ENCODE assay signal across 8 cellular contexts in genomic region chr6:53348436-53349208, GRCh38. TPM values are rescaled to one million over a fixed set of nuclear protein-coding genes. Genes with fewer than 3 reads are reported as not detected.
A peak's percentile ranks its signal among the peaks of the same experiment; 100 is the strongest.
DNase-seq lines count a peak whose midpoint lies in the region; ATAC-seq and TF ChIP-seq lines count a peak whose summit lies in the region.

ELOVL5 (minus strand) TSS chr6:53348950; CDS start chr6:53295699, 53,251 bp downstream.

- WGBS in esophagus squamous epithelium, 2 donors: 0% methylated on average over 11 to 29 of the region's 89 CpGs

- intact Hi-C loops in esophagus squamous epithelium (cut with DNase I): loop anchor here (10.0 kb wide), 1 partner anchor 54 kb away; no protein-coding TSS in a partner anchor
- intact Hi-C loops in naive thymus-derived CD4-positive, alpha-beta T cell (cut with micrococcal nuclease): loop anchor here (1.0 to 10.0 kb wide), 10 partner anchors 11 to 1044 kb away; partner anchors contain the start of genes FBXO9 (in 2 of the 2), GCLC (in 2 of the 2), GSTA4 (in 1 of the 2) and LRRC1 (in 1 of the 2)

- TF ChIP-seq POLR2A in Peyer's patch (IDR thresholded peaks at IDR 0.05): peak; percentile 55 to 78
- peak in 3 of 4 donors; percentile 78 to 91 (median 83) for TF ChIP-seq POLR2A in esophagus squamous epithelium (IDR thresholded peaks at IDR 0.05)

- CTCF ChIA-PET in naive thymus-derived CD4-positive, alpha-beta T cell (lab: Charles Lee): interaction anchor here (0.6 to 1.8 kb wide), 5 partner anchors 11 to 120 kb away, joined by 3 to 13 read pairs (median 5); no protein-coding TSS in a partner anchor

- no peaks in the 10 kb centered on the region for H3K36me3 ChIP-seq in KMS-11 (ENCODE audit: insufficient read depth)
- no peaks in the 10 kb centered on the region for H3K36me3 ChIP-seq in Peyer's patch
- no peaks in the 10 kb centered on the region for H3K36me3 ChIP-seq in esophagus squamous epithelium
- peaks cover 0 to 6% (median 0%) of the 10 kb centered on the region in 3 experiments for H3K36me3 ChIP-seq in naive thymus-derived CD4-positive, alpha-beta T cell (ENCODE audit: control insufficient read depth in 2 of 3, insufficient read depth in 3 of 3, low read length in 3 of 3)

- peak within 1 kb of the TSS; percentile 56 for H3K9ac ChIP-seq in KMS-11

- H3K4me2 ChIP-seq in KMS-11: peak within 1 kb of the TSS; percentile 86

- H3K4me3 ChIP-seq in KMS-11 (IDR thresholded peaks at IDR 0.05; ENCODE audit: insufficient read depth, low read depth, low read length) (no peak within 1 kb of the TSS), Peyer's patch (peak within 1 kb of the TSS; percentile 69 to 88 (median 80)), esophagus squamous epithelium (peak within 1 kb of the TSS; percentile 64 to 99 (median 95))
- H3K4me3 ChIP-seq in naive thymus-derived CD4-positive, alpha-beta T cell (ENCODE audit: low read length): peak within 1 kb of the TSS; percentile 65

- peak within 1 kb of the TSS; percentile 95 for H3K27ac Mint-ChIP-seq in activated T-cell treated with anti-CD3 and anti-CD28 coated beads, Interleukin-2, amount 50 U/mL, for 72 hours
- H3K27ac Mint-ChIP-seq in naive thymus-derived CD4-positive, alpha-beta T cell: peak within 1 kb of the TSS; percentile 85 to 99 (median 96)
- peak within 1 kb of the TSS; percentile 97 for H3K27ac Mint-ChIP-seq in stimulated activated naive B cell treated with anti-CD40 and anti-IgM and Interleukin-4, amounts not matched to agents 10 μg/mL and 1 μg/mL and 100 μg/mL, for 72 hours

- H3K27ac ChIP-seq in KMS-11 (peak within 1 kb of the TSS; percentile 76), Peyer's patch (peak within 1 kb of the TSS; percentile 93 to 97 (median 96)), esophagus squamous epithelium (peak within 1 kb of the TSS; percentile 91 to 99 (median 98))
- peak within 1 kb of the TSS; percentile 89 for H3K27ac ChIP-seq in naive thymus-derived CD4-positive, alpha-beta T cell (ENCODE audit: low read depth, low read length)

- H3K4me1 Mint-ChIP-seq in activated T-cell treated with anti-CD3 and anti-CD28 coated beads, Interleukin-2, amount 50 U/mL, for 72 hours (ENCODE audit: low read depth): peaks cover 45% of the 10 kb centered on the region
- H3K4me1 Mint-ChIP-seq in naive thymus-derived CD4-positive, alpha-beta T cell: peaks cover 34 to 47% (median 46%) of the 10 kb centered on the region in 7 donors
- H3K4me1 Mint-ChIP-seq in stimulated activated naive B cell treated with anti-CD40 and anti-IgM and Interleukin-4, amounts not matched to agents 10 μg/mL and 1 μg/mL and 100 μg/mL, for 72 hours: peaks cover 34 to 60% of the 10 kb centered on the region in 2 donors

- H3K36me3 Mint-ChIP-seq in activated T-cell treated with anti-CD3 and anti-CD28 coated beads, Interleukin-2, amount 50 U/mL, for 72 hours (ENCODE audit: insufficient read depth in 2 of 2): peaks cover 5 to 9% of the 10 kb centered on the region in 2 donors
- peaks cover 0 to 18% (median 0%) of the 10 kb centered on the region in 5 donors for H3K36me3 Mint-ChIP-seq in naive thymus-derived CD4-positive, alpha-beta T cell
- H3K36me3 Mint-ChIP-seq in stimulated activated naive B cell treated with anti-CD40 and anti-IgM and Interleukin-4, amounts not matched to agents 10 μg/mL and 1 μg/mL and 100 μg/mL, for 72 hours: peaks cover 15 to 26% of the 10 kb centered on the region in 2 donors

- H3K27me3 ChIP-seq in KMS-11 (ENCODE audit: insufficient read depth, low read depth) (no peaks in the 10 kb centered on the region), Peyer's patch (no peaks in the 10 kb centered on the region), esophagus squamous epithelium (no peaks in the 10 kb centered on the region)
- H3K27me3 ChIP-seq in naive thymus-derived CD4-positive, alpha-beta T cell (ENCODE audit: control insufficient read depth in 2 of 2, insufficient read depth in 2 of 2, low read length in 2 of 2): no peaks in the 10 kb centered on the region

- POLR2A ChIA-PET in naive thymus-derived CD4-positive, alpha-beta T cell (lab: Charles Lee): interaction anchor here (0.7 to 9.0 kb wide), 16 partner anchors 8 to 176 kb away, joined by 3 to 126 read pairs (median 4); no protein-coding TSS in a partner anchor

- H3K27me3 Mint-ChIP-seq in activated T-cell treated with anti-CD3 and anti-CD28 coated beads, Interleukin-2, amount 50 U/mL, for 72 hours (ENCODE audit: low read depth): no peaks in the 10 kb centered on the region
- H3K27me3 Mint-ChIP-seq in naive thymus-derived CD4-positive, alpha-beta T cell: peaks cover 0 to 19% (median 0%) of the 10 kb centered on the region in 5 donors
- no peaks in the 10 kb centered on the region for H3K27me3 Mint-ChIP-seq in stimulated activated naive B cell treated with anti-CD40 and anti-IgM and Interleukin-4, amounts not matched to agents 10 μg/mL and 1 μg/mL and 100 μg/mL, for 72 hours

- TF ChIP-seq CTCF in KMS-11 (conservative IDR thresholded peaks at IDR 0.05; ENCODE audit: low read depth, low read length): no peak
- peak in 1 of 6 experiments; percentile 11 for TF ChIP-seq CTCF in Peyer's patch (IDR thresholded peaks at IDR 0.05)
- TF ChIP-seq CTCF in esophagus squamous epithelium (IDR thresholded peaks at IDR 0.05): peak in 3 of 6 experiments; percentile 3 to 24 (median 9)

- H3K9me3 ChIP-seq in Peyer's patch (no peaks in the 10 kb centered on the region), esophagus squamous epithelium (no peaks in the 10 kb centered on the region)
- H3K9me3 ChIP-seq in naive thymus-derived CD4-positive, alpha-beta T cell (ENCODE audit: control insufficient read depth in 2 of 3, low read length in 3 of 3): no peaks in the 10 kb centered on the region

- peak within 1 kb of the TSS; percentile 92 to 98 for H3K4me3 Mint-ChIP-seq in activated T-cell treated with anti-CD3 and anti-CD28 coated beads, Interleukin-2, amount 50 U/mL, for 72 hours
- peak within 1 kb of the TSS; percentile 91 to 100 (median 98) for H3K4me3 Mint-ChIP-seq in naive thymus-derived CD4-positive, alpha-beta T cell
- H3K4me3 Mint-ChIP-seq in stimulated activated naive B cell treated with anti-CD40 and anti-IgM and Interleukin-4, amounts not matched to agents 10 μg/mL and 1 μg/mL and 100 μg/mL, for 72 hours: peak within 1 kb of the TSS; percentile 94 to 97

- peaks cover 22% of the 10 kb centered on the region for H4K20me1 ChIP-seq in KMS-11 (ENCODE audit: insufficient read depth)

- DNase-seq in DMS153 treated with DMSO at 0.1 percent for 48 hours (lab: John Stamatoyannopoulos, UW; ENCODE audit: unreplicated experiment) (peak; percentile 93), Peyer's patch (peak; percentile 93 to 100 (median 99)), esophagus squamous epithelium (lab: John Stamatoyannopoulos, UW) (peak; percentile 96)
- peak; percentile 96 for DNase-seq in activated T-cell treated with anti-CD3 and anti-CD28 coated beads, Interleukin-2, amount 50 U/mL, for 72 hours
- peak; percentile 78 to 97 (median 87) for DNase-seq in naive thymus-derived CD4-positive, alpha-beta T cell
- DNase-seq in stimulated activated naive B cell treated with anti-CD40 and anti-IgM and Interleukin-4, amounts not matched to agents 10 μg/mL and 1 μg/mL and 100 μg/mL, for 72 hours: peak; percentile 96

- H3K9me3 Mint-ChIP-seq in activated T-cell treated with anti-CD3 and anti-CD28 coated beads, Interleukin-2, amount 50 U/mL, for 72 hours: no peaks in the 10 kb centered on the region
- H3K9me3 Mint-ChIP-seq in naive thymus-derived CD4-positive, alpha-beta T cell: no peaks in the 10 kb centered on the region
- H3K9me3 Mint-ChIP-seq in stimulated activated naive B cell treated with anti-CD40 and anti-IgM and Interleukin-4, amounts not matched to agents 10 μg/mL and 1 μg/mL and 100 μg/mL, for 72 hours: no peaks in the 10 kb centered on the region

- H2AFZ ChIP-seq in KMS-11 (ENCODE audit: low read depth): peak within 1 kb of the TSS; percentile 81

- H3K79me2 ChIP-seq in KMS-11 (ENCODE audit: insufficient read depth, low read depth): peaks cover 44% of the 10 kb centered on the region

- H3K4me1 ChIP-seq in KMS-11 (ENCODE audit: low read depth, poor library complexity, severe bottlenecking) (peaks cover 40% of the 10 kb centered on the region), Peyer's patch (peaks cover 0 to 8% (median 2%) of the 10 kb centered on the region in 4 donors), esophagus squamous epithelium (peaks cover 3 to 48% (median 7%) of the 10 kb centered on the region in 3 donors)
- peaks cover 23 to 30% of the 10 kb centered on the region in 2 donors for H3K4me1 ChIP-seq in naive thymus-derived CD4-positive, alpha-beta T cell (ENCODE audit: control insufficient read depth in 2 of 2, insufficient read depth in 2 of 2, low read length in 2 of 2)

- peak; percentile 79 for ATAC-seq in GM21723 (IDR thresholded peaks at IDR 0.05; ENCODE audit: unreplicated experiment)
- ATAC-seq in activated T-cell treated with anti-CD3 and anti-CD28 coated beads, Interleukin-2, amount 50 U/mL, for 72 hours (replicated peaks in 1 of 2): peak; percentile 86 to 88
- ATAC-seq in naive thymus-derived CD4-positive, alpha-beta T cell: peak; percentile 87
- peak; percentile 84 to 87 for ATAC-seq in stimulated activated naive B cell treated with anti-CD40 and anti-IgM and Interleukin-4, amounts not matched to agents 10 μg/mL and 1 μg/mL and 100 μg/mL, for 72 hours (replicated peaks)

RNA-seq across cellular contexts. Expression of gene ELOVL5, which starts in this region (rescaled TPM):
- 100 to 1,000 TPM in 1 of 4 donors, 10 to 100 TPM in 3; 40.3 to 101 (median 78.6) TPM for total RNA-seq in Peyer's patch
- total RNA-seq in activated T-cell treated with anti-CD3 and anti-CD28 coated beads, Interleukin-2, amount 50 U/mL, for 72 hours: 100 to 1,000 TPM; 102 to 108 TPM
- 10 to 100 TPM; 12.4 to 50.0 (median 33.2) TPM for total RNA-seq in esophagus squamous epithelium
- 100 to 1,000 TPM in 1 of 5 experiments, 10 to 100 TPM in 4; 49.7 to 124 (median 71.3) TPM for total RNA-seq in naive thymus-derived CD4-positive, alpha-beta T cell
- polyA plus RNA-seq in naive thymus-derived CD4-positive, alpha-beta T cell: 10 to 100 TPM; 40.9 to 52.5 TPM
